ENCODE assay signal across 20 cellular contexts in the genomic region with DNA sequence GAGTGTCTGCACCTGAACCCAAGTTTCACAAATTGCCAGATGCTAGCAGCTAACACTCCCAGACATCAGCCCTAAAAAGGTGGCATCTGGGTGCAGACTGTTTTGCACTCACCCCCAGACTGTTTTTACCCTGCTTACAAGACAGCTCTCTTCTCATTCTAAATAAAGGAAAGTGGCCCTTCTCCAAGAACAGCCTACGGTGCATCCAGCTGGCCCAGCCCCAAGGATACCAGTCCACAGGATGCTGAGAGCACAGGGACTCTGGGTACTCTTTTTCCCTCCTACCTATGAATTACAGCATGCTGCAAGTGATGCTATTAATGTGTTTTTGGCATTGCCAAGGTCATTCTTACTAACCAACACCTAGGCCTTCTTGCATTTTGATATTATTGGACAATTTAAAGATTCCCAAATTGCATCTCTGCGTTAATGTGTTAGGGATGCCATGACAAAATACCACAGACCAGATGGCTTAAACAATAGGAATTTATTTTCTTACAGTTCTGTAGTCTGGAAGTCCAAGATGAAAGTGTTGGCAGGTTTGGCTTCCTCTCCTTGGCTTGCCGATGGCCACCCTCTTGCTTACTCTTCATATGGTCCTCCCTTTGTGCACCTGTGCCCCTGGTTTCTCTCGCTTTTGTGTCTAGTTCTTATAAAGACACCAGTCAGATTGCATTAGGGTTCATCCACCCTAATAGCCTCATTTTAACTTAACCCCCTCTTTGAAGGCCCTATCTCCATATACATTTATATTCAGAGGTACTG.
DNase-seq lines count a peak whose midpoint lies in the region; ATAC-seq, FAIRE-seq and TF ChIP-seq lines count a peak whose summit lies in the region.
"Had no signal": no experiment of that assay in that cellular context is flagged by ENCODE, and none has a peak within 500 bp of the region (broad histone marks: within the 10 kb centered on the region; RNA-seq: fewer than 3 reads in every experiment).

No MANE protein-coding gene starts in this region.

- no peak overlapping the region for H3K4me2 ChIP-seq in A549
- H3K4me2 ChIP-seq: KMS-11 had no signal

- H3K4me1 Mint-ChIP-seq in MCF 10A (ENCODE audit: insufficient read depth, unreplicated experiment), result no peaks in the 10 kb centered on the region

- TF ChIP-seq POLR2A in A549 (IDR thresholded peaks at IDR 0.05; ENCODE audit: low read length), result no peak

- H3K4me3 ChIP-seq in A549, result no peak overlapping the region
- H3K4me3 ChIP-seq: MG63 had no signal

- DNase-seq in A549 (ENCODE audit: low read depth in 1 of 2, low spot score in 1 of 2) (no peak), NCI-H2171 (lab: John Stamatoyannopoulos, UW) (peak; percentile 60), astrocyte of the hippocampus (ENCODE audit: low read depth, low spot score) (peak; percentile 4), occipital lobe (lab: John Stamatoyannopoulos, UW) (peak; percentile 76), MCF 10A (ENCODE audit: unreplicated experiment) (no peak), NAMALWA (ENCODE audit: low spot score) (no peak), NCI-H774 (lab: John Stamatoyannopoulos, UW) (no peak)
- no peak for DNase-seq in activated CD4-positive, alpha-beta T cell treated with anti-CD3 and anti-CD28 coated beads, Interleukin-2, amount 50 U/mL, for 1 hour
- DNase-seq: ACHN; AML-193; COR-L47; EL; HFFc6; MG63; NCI-H187; NCI-H524 treated with DMSO at 0.1 percent for 48 hours; NK-92 treated with Interleukin-12 subunit alpha and Interleukin-12 subunit beta, amount 100 ng/mL, for 24 hours; OCI-M1 had no signal

- TF ChIP-seq CTCF in A549 (IDR thresholded peaks at IDR 0.05), result no peak
- TF ChIP-seq CTCF in MCF 10A (IDR thresholded peaks at IDR 0.05; ENCODE audit: unreplicated experiment), result no peak

- H3K9me3 Mint-ChIP-seq in MCF 10A (ENCODE audit: unreplicated experiment), result no peaks in the 10 kb centered on the region

- 74% methylated on average over 4 of the region's 4 CpGs for WGBS in A549 (ENCODE audit: missing lambda C conversion rate)

- H3K9me3 ChIP-seq in A549, result no peaks in the 10 kb centered on the region
- H3K9me3 ChIP-seq: MG63 had no signal

- no peaks in the 10 kb centered on the region for H3K36me3 Mint-ChIP-seq in MCF 10A (ENCODE audit: insufficient read depth, unreplicated experiment)

- ATAC-seq in A549, result no peak

- TF ChIP-seq EP300 in A549 (IDR thresholded peaks at IDR 0.05), result no peak

- no peaks in the 10 kb centered on the region for H3K27me3 Mint-ChIP-seq in MCF 10A (ENCODE audit: insufficient read depth, unreplicated experiment)

- no peak overlapping the region for H3K27ac ChIP-seq in A549
- H3K27ac ChIP-seq: KMS-11 had no signal

- no peaks in the 10 kb centered on the region for H3K4me1 ChIP-seq in A549

- no TSS peak for BruUV-seq in MCF 10A (replicated peaks; lab: Mats Ljungman, UMichigan)

- intact Hi-C loops in MCF 10A (cut with micrococcal nuclease), result no loop called here

- no peak overlapping the region for H3K4me3 Mint-ChIP-seq in MCF 10A (ENCODE audit: unreplicated experiment)
- H3K4me3 Mint-ChIP-seq: HFFc6 had no signal

- no peak for TF ChIP-seq RAD21 in A549 (conservative IDR thresholded peaks at IDR 0.05 in 1 of 2, IDR thresholded peaks at IDR 0.05 in 1 of 2)

- no peak overlapping the region for H3K27ac Mint-ChIP-seq in MCF 10A (ENCODE audit: low read depth, unreplicated experiment)
- H3K27ac Mint-ChIP-seq: HFFc6 had no signal

- POLR2A ChIA-PET in A549 (lab: Yijun Ruan, JAX) (no interaction called here), MCF 10A (lab: Yijun Ruan, JAX) (no interaction called here)

- CTCF ChIA-PET in A549 (lab: Yijun Ruan, JAX), result no interaction called here
- CTCF ChIA-PET in MCF 10A (lab: Yijun Ruan, JAX), result interaction anchor here (0.6 kb wide), 2 partner anchors 634 to 1254 kb away, joined by 3 read pairs; no protein-coding TSS in a partner anchor

- FAIRE-seq in A549 (lab: Jason Lieb, UNC), result peak; percentile 18
- FAIRE-seq: H54 had no signal

TF ChIP-seq in A549, 52 proteins besides CTCF, POLR2A, EP300 and RAD21:
- TF ChIP-seq FOSL2 (IDR thresholded peaks at IDR 0.05) (no peak), FOSL2 (CRISPR knock-in tag; IDR thresholded peaks at IDR 0.05) (no peak), ESRRA (IDR thresholded peaks at IDR 0.05; ENCODE audit: borderline replicate concordance, low read length) (no peak), SMC3 (IDR thresholded peaks at IDR 0.05) (no peak), GATA3 (IDR thresholded peaks at IDR 0.05; ENCODE audit: borderline replicate concordance) (no peak), HMGXB4 (CRISPR knock-in tag; IDR thresholded peaks at IDR 0.05; ENCODE audit: borderline replicate concordance) (no peak), HDAC2 (IDR thresholded peaks at IDR 0.05) (no peak), BHLHE40 (IDR thresholded peaks at IDR 0.05; ENCODE audit: low read depth, low read length) (no peak), ELK1 (IDR thresholded peaks at IDR 0.05; ENCODE audit: low read depth, low read length) (no peak), TP53 (CRISPR knock-in tag; IDR thresholded peaks at IDR 0.05) (no peak), FOXS1 (CRISPR knock-in tag; IDR thresholded peaks at IDR 0.05) (no peak), CBX2 (IDR thresholded peaks at IDR 0.05; ENCODE audit: borderline replicate concordance, low read depth) (no peak)

Comparison
In these comparisons a context has a peak if more than half of its experiments do, and no peak if none do; other contexts are left out.
1. DNase-seq: peak in NCI-H2171 (single experiment), astrocyte of the hippocampus (single experiment) and occipital lobe (single experiment); none in A549 (0 of 2), activated CD4-positive, alpha-beta T cell treated with anti-CD3 and anti-CD28 coated beads, Interleukin-2, amount 50 U/mL, for 1 hour (single experiment), MCF 10A (single experiment), NAMALWA (single experiment) and NCI-H774 (single experiment).